1 cellular context compared by ENCODE assay signal in the genomic region with DNA sequence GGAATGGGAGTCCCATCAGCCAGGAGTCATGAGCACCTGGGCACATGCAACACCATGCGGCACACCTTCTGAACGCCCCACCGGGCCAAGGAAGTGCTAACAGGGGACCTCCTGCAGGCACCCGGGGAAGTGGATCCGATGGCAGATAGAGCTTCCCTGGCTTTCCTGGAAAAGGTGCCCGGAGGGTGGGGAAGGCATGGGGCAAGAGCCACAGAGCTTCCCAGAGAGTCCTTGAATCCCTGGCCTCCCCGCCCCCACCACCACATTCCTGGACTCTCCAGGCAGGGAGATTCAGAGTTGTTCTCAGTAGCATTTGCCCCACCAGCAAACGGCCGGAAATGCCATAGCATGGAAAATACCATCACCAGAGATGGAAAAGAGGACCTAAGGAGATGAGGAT.
TF ChIP-seq lines count a peak whose summit lies in the region.

No MANE protein-coding gene starts in this region.

TF ChIP-seq in HepG2, 621 proteins besides CTCF, POLR2A, EP300 and RAD21 (continued from another document):
- TF ChIP-seq ZNF180 (CRISPR knock-in tag; IDR thresholded peaks at IDR 0.05; ENCODE audit: borderline replicate concordance, low read depth) (no peak), HIVEP1 (CRISPR knock-in tag; IDR thresholded peaks at IDR 0.05) (no peak), FOXO4 (CRISPR knock-in tag; conservative IDR thresholded peaks at IDR 0.05) (no peak), ASH2L (IDR thresholded peaks at IDR 0.05; ENCODE audit: insufficient read length, low read depth, low read length) (no peak), EED (CRISPR knock-in tag; IDR thresholded peaks at IDR 0.05) (no peak), POGZ (CRISPR knock-in tag; IDR thresholded peaks at IDR 0.05) (no peak)
